In the genomic region with DNA sequence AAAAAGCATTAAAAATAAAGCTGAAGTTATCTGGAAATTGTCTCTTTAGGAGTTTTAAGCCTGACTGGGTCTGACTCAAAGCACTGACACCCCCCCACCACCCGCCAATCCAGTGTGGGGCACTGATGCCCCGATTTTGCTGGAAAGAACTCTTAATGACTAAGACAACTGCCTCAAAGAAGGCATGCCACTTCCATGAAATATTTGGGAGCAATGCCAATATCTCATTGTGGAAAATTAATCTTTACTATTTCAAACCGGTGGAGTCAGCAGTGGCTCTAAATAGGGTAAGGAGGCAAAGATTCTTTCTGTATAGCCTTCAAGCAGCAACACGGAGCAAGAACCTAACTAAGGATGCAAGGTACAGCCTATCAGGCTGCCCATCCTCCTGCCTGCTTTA, we compare ENCODE assay signal across 24 cellular contexts. TPM values are rescaled to one million over a fixed set of nuclear protein-coding genes. Genes with fewer than 3 reads are reported as not detected.
A peak's percentile ranks its signal among the peaks of the same experiment; 100 is the strongest.
DNase-seq lines count a peak whose midpoint lies in the region; ATAC-seq and TF ChIP-seq lines count a peak whose summit lies in the region.
"Had no signal": no experiment of that assay in that cellular context is flagged by ENCODE, and none has a peak within 500 bp of the region (broad histone marks: within the 10 kb centered on the region; RNA-seq: fewer than 3 reads in every experiment).

No MANE protein-coding gene starts in this region.

- no peaks in the 10 kb centered on the region for H3K27me3 ChIP-seq in osteoblast (ENCODE audit: insufficient read depth, low read length)
- H3K27me3 ChIP-seq: neutrophil, transverse colon had no signal

- peaks cover 7% of the 10 kb centered on the region for H3K79me2 ChIP-seq in osteoblast (ENCODE audit: insufficient read depth, low read length)

- H2AFZ ChIP-seq in osteoblast (ENCODE audit: low read length) = no peak overlapping the region

- H3K4me1 ChIP-seq in osteoblast (ENCODE audit: insufficient read depth, low read length) = peaks cover 8% of the 10 kb centered on the region

- DNase-seq in HS-27A (ENCODE audit: low read depth) (peak; percentile 15), fibroblast of mammary gland (ENCODE audit: low read depth) (peak; percentile 26), osteoblast (ENCODE audit: insufficient read length, low spot score, missing footprints) (peak; percentile 69), SIG-M5 (lab: John Stamatoyannopoulos, UW) (no peak)
- no peak for DNase-seq in activated CD4-positive, CD25-positive, alpha-beta regulatory T cell treated with anti-CD3 and anti-CD28 coated beads, Interleukin-2, amount 50 U/mL, for 72 hours
- DNase-seq: activated CD4-positive, alpha-beta memory T cell treated with anti-CD3 and anti-CD28 coated beads for 36 hours; activated CD4-positive, CD25-positive, alpha-beta regulatory T cell; activated CD8-positive, alpha-beta memory T cell treated with anti-CD3 and anti-CD28 coated beads, Interleukin-2, amount 50 U/mL, for 48 hours; CD4-positive, alpha-beta memory T cell; effector CD8-positive, alpha-beta T cell; glutamatergic neuron; mammary epithelial cell; NCI-H1092; NCI-H1930; NCI-H774; OCI-M1; Right ventricle myocardium superior; stimulated activated CD8-positive, alpha-beta memory T cell treated with anti-CD3 and anti-CD28 coated beads, Interleukin-4, amount 100 ng/mL, for 48 hours; SW 1271; transverse colon had no signal

- TF ChIP-seq CTCF in fibroblast of mammary gland (conservative IDR thresholded peaks at IDR 0.05; ENCODE audit: control insufficient read depth, insufficient read depth, low read depth, low read length) (no peak), osteoblast (IDR thresholded peaks at IDR 0.05; ENCODE audit: extremely low read depth, low read depth, low read length) (no peak)

- H3K27ac ChIP-seq in osteoblast (ENCODE audit: low read depth, low read length) = no peak overlapping the region
- H3K27ac ChIP-seq: neutrophil, transverse colon had no signal

- H3K9me3 ChIP-seq in osteoblast (ENCODE audit: low read depth, low read length) = no peaks in the 10 kb centered on the region
- H3K9me3 ChIP-seq: neutrophil, transverse colon had no signal

- no peaks in the 10 kb centered on the region for H3K36me3 ChIP-seq in osteoblast (ENCODE audit: insufficient read depth, low read length)
- H3K36me3 ChIP-seq: neutrophil, transverse colon had no signal

- ATAC-seq in SK-N-SH treated with all-trans-retinoic acid at 6 μM for 48 hours (peak; percentile 57), GM21526 (IDR thresholded peaks at IDR 0.05; ENCODE audit: low FRiP score, unreplicated experiment) (no peak)
- ATAC-seq: esophagus mucosa had no signal

- H3K4me3 ChIP-seq in fibroblast of mammary gland (ENCODE audit: control insufficient read depth, low read depth, low read length) (no peak overlapping the region), osteoblast (ENCODE audit: insufficient read depth, low read length) (no peak overlapping the region)
- H3K4me3 ChIP-seq: transverse colon had no signal

- no peaks in the 10 kb centered on the region for H4K20me1 ChIP-seq in osteoblast (ENCODE audit: insufficient read depth, low read length)

- H3K4me2 ChIP-seq in osteoblast (ENCODE audit: insufficient read depth, low read length) = no peak overlapping the region

TF ChIP-seq in SK-N-SH treated with all-trans-retinoic acid at 6 μM for 48 hours, 23 proteins besides CTCF, POLR2A, EP300 and RAD21:
- TF ChIP-seq PATZ1 (CRISPR knock-in tag; IDR thresholded peaks at IDR 0.05; ENCODE audit: borderline replicate concordance) (no peak), CSDC2 (CRISPR knock-in tag; IDR thresholded peaks at IDR 0.05) (no peak), RARB (CRISPR knock-in tag; IDR thresholded peaks at IDR 0.05) (no peak), ISL1 (CRISPR knock-in tag; IDR thresholded peaks at IDR 0.05) (0 out of 2 replicates have a peak, but pooled peaks have one; percentile 9), ZNF8 (CRISPR knock-in tag; IDR thresholded peaks at IDR 0.05) (no peak), SNAI2 (CRISPR knock-in tag; IDR thresholded peaks at IDR 0.05) (no peak)
TF ChIP-seq in SK-N-SH treated with all-trans-retinoic acid at 6 μM for 48 hours: peak in this region for 1.

RNA-seq across cellular contexts. Expression of gene FKBP7, which starts 4.5 kb away (rescaled TPM):
- total RNA-seq in osteoblast = 37.6 and 42.1 TPM in 2 replicates

RNA-seq across cellular contexts. Expression of gene PLEKHA3, which starts 6.3 kb away (rescaled TPM):
- 7.1 and 8.7 TPM in 2 replicates for total RNA-seq in osteoblast

RNA-seq across cellular contexts. Expression of gene PJVK, which starts 22.8 kb away (rescaled TPM):
- total RNA-seq in osteoblast = 2.1 and 2.5 TPM in 2 replicates

RNA-seq across cellular contexts. Expression of gene PRKRA, which starts 23.0 kb away (rescaled TPM):
- total RNA-seq in osteoblast = 56.1 and 64.5 TPM in 2 replicates

Comparison
In these comparisons a context has a peak if more than half of its experiments do, and no peak if none do; other contexts are left out.
1. DNase-seq: peak in HS-27A (single experiment), fibroblast of mammary gland (single experiment) and osteoblast (single experiment); none in SIG-M5 (single experiment) and activated CD4-positive, CD25-positive, alpha-beta regulatory T cell treated with anti-CD3 and anti-CD28 coated beads, Interleukin-2, amount 50 U/mL, for 72 hours (single experiment).